In genomic region chr19:14571695-14572490, GRCh38 we compare ENCODE assay signal across 1 cellular context.
TF ChIP-seq lines count a peak whose summit lies in the region.

NDUFB7 (minus strand) TSS chr19:14572066; CDS start chr19:14572000, 66 bp downstream.

TF ChIP-seq in H1, 55 proteins besides CTCF, POLR2A, EP300 and RAD21 (continued from another document):
- TF ChIP-seq RFX5 (IDR thresholded peaks at IDR 0.05; ENCODE audit: borderline replicate concordance, low read depth, low read length) (no peak), POLR2AphosphoS5 (IDR thresholded peaks at IDR 0.05; ENCODE audit: low read depth, low read length) (peak; percentile 91), TCF12 (IDR thresholded peaks at IDR 0.05; ENCODE audit: low read depth, low read length) (0 out of 2 replicates have a peak, but pooled peaks have one; percentile 58), HDAC6 (IDR thresholded peaks at IDR 0.05; ENCODE audit: low read depth, low read length) (no peak), ATF2 (IDR thresholded peaks at IDR 0.05; ENCODE audit: low read length) (peak; percentile 50; the same call in 1 of the 2 replicates), SP2 (IDR thresholded peaks at IDR 0.05; ENCODE audit: low read length) (peak; percentile 92), KDM5A (IDR thresholded peaks at IDR 0.05; ENCODE audit: low read length) (0 out of 2 replicates have a peak, but pooled peaks have one; percentile 37), TEAD4 (IDR thresholded peaks at IDR 0.05; ENCODE audit: low read depth, low read length) (no peak), SRF (IDR thresholded peaks at IDR 0.05; ENCODE audit: low read depth, low read length) (no peak), EGR1 (IDR thresholded peaks at IDR 0.05; ENCODE audit: borderline replicate concordance, low read depth, low read length) (peak; percentile 89), SIN3A (conservative IDR thresholded peaks at IDR 0.05 in 1 of 2, IDR thresholded peaks at IDR 0.05 in 1 of 2; ENCODE audit: low read depth in 1 of 2, low read length in 2 of 2) (peak in 1 of 2 experiments; percentile 82; a peak in 1 of 4 replicates), KDM4A (IDR thresholded peaks at IDR 0.05; ENCODE audit: low read depth, low read length, severe bottlenecking) (no peak), SIX5 (IDR thresholded peaks at IDR 0.05; ENCODE audit: low read depth, low read length) (peak; percentile 20; the same call in 1 of the 2 replicates), E2F6 (IDR thresholded peaks at IDR 0.05) (0 out of 2 replicates have a peak, but pooled peaks have one; percentile 22), RNF2 (IDR thresholded peaks at IDR 0.05; ENCODE audit: borderline replicate concordance, low read depth, low read length, missing control alignments, poor library complexity, severe bottlenecking) (no peak), YY1 (IDR thresholded peaks at IDR 0.05; ENCODE audit: low read depth, low read length) (peak; percentile 33), POU5F1 (IDR thresholded peaks at IDR 0.05; ENCODE audit: low read depth, low read length) (no peak), GTF2F1 (IDR thresholded peaks at IDR 0.05; ENCODE audit: borderline replicate concordance, low read depth, low read length) (no peak), SAP30 (IDR thresholded peaks at IDR 0.05; ENCODE audit: insufficient read depth, insufficient replicate concordance, low read length) (no peak), FOSL1 (IDR thresholded peaks at IDR 0.05; ENCODE audit: insufficient read depth, low read depth, low read length) (no peak), SP1 (IDR thresholded peaks at IDR 0.05; ENCODE audit: low read depth, low read length) (peak; percentile 23; the same call in 1 of the 2 replicates), NANOG (IDR thresholded peaks at IDR 0.05; ENCODE audit: insufficient read depth, low read depth, low read length, poor library complexity, severe bottlenecking) (no peak), JUN (IDR thresholded peaks at IDR 0.05; ENCODE audit: low read depth, low read length) (no peak), RXRA (IDR thresholded peaks at IDR 0.05; ENCODE audit: insufficient read depth, low read depth, low read length) (no peak), JUND (IDR thresholded peaks at IDR 0.05; ENCODE audit: low read length) (peak; percentile 71; the same call in 1 of the 2 replicates), TAF1 (IDR thresholded peaks at IDR 0.05; ENCODE audit: low read depth, low read length) (peak; percentile 85), SP4 (IDR thresholded peaks at IDR 0.05; ENCODE audit: low read length) (no peak), SUZ12 (IDR thresholded peaks at IDR 0.05; ENCODE audit: low read length) (no peak), ZNF274 (IDR thresholded peaks at IDR 0.05; ENCODE audit: borderline replicate concordance, extremely low read depth, low read length) (no peak), HDAC2 (IDR thresholded peaks at IDR 0.05; ENCODE audit: borderline replicate concordance in 1 of 2, low read depth in 2 of 2, low read length in 2 of 2) (no peak), TBP (IDR thresholded peaks at IDR 0.05; ENCODE audit: low read depth, low read length) (peak; percentile 89), RBBP5 (IDR thresholded peaks at IDR 0.05; ENCODE audit: borderline replicate concordance, low read depth, low read length) (peak; percentile 64; the same call in 1 of the 2 replicates), CHD7 (IDR thresholded peaks at IDR 0.05; ENCODE audit: insufficient replicate concordance, low read length) (no peak), BCL11A (IDR thresholded peaks at IDR 0.05; ENCODE audit: low read depth in 2 of 2, low read length in 2 of 2) (no peak), USF2 (IDR thresholded peaks at IDR 0.05; ENCODE audit: low read length) (no peak), PHF8 (conservative IDR thresholded peaks at IDR 0.05; ENCODE audit: low read depth, low read length) (peak; percentile 95), NRF1 (IDR thresholded peaks at IDR 0.05; ENCODE audit: low read depth, low read length) (peak; percentile 55), KDM1A (IDR thresholded peaks at IDR 0.05; ENCODE audit: borderline replicate concordance, low read length) (peak; percentile 80; the same call in 1 of the 2 replicates), SIRT6 (IDR thresholded peaks at IDR 0.05; ENCODE audit: low read length) (no peak), BRCA1 (IDR thresholded peaks at IDR 0.05; ENCODE audit: low read depth, low read length) (peak; percentile 31; the same call in 1 of the 2 replicates), CEBPB (IDR thresholded peaks at IDR 0.05; ENCODE audit: low read depth, low read length) (0 out of 2 replicates have a peak, but pooled peaks have one; percentile 4), CHD1 (IDR thresholded peaks at IDR 0.05; ENCODE audit: low read depth, low read length) (no peak), ATF3 (IDR thresholded peaks at IDR 0.05; ENCODE audit: insufficient read depth, low read depth, low read length) (no peak), ASH2L (IDR thresholded peaks at IDR 0.05; ENCODE audit: low read length) (peak; percentile 84), GABPA (IDR thresholded peaks at IDR 0.05; ENCODE audit: borderline replicate concordance, insufficient read depth, low read length) (peak; percentile 96), EZH2 (IDR thresholded peaks at IDR 0.05; ENCODE audit: low read depth, low read length, severe bottlenecking) (no peak)
